In genomic region chr3:17741621-17742091, GRCh38 we compare ENCODE assay signal across 8 cellular contexts. TPM values are rescaled to one million over a fixed set of nuclear protein-coding genes. Genes with fewer than 3 reads are reported as not detected.
DNase-seq lines count a peak whose midpoint lies in the region; ATAC-seq, FAIRE-seq and TF ChIP-seq lines count a peak whose summit lies in the region.

No MANE protein-coding gene starts in this region.

- H3K56ac ChIP-seq in H1 (replicated peaks; ENCODE audit: insufficient read length, low read depth, low read length), result peak overlapping the region; percentile 85

- H3K14ac ChIP-seq in H1 (ENCODE audit: insufficient read length), result no peak overlapping the region

- H3K4me3 ChIP-seq in H1 (ENCODE audit: extremely low read depth in 1 of 4, insufficient read depth in 2 of 4, low read depth in 3 of 4, low read length in 4 of 4) (peak overlapping the region; percentile 57 to 90 (median 62)), neuron (ENCODE audit: low read length) (peak overlapping the region; percentile 85)

- TF ChIP-seq CTCF in H1 (IDR thresholded peaks at IDR 0.05; ENCODE audit: control extremely low read depth in 1 of 3, insufficient read depth in 1 of 3, low read depth in 1 of 3, low read length in 3 of 3) (no peak), omental fat pad (IDR thresholded peaks at IDR 0.05) (no peak)

- H3K4me2 ChIP-seq in H1 (ENCODE audit: insufficient read depth in 1 of 2, low read depth in 2 of 2, low read length in 2 of 2), result peak overlapping the region; percentile 83 to 92

- CTCF ChIA-PET in H1 (lab: Charles Lee; ENCODE audit: partially characterized antibody), result no interaction called here

- peaks cover 38% of the 10 kb centered on the region for H3K4me1 Mint-ChIP-seq in T-helper 2 cell treated with Interferon-gamma antibody and Interleukin-4, amounts not matched to agents 5 μg/mL and 100 μg/mL, for 36 hours (ENCODE audit: low read depth)

- peak overlapping the region; percentile 97 for H4K5ac ChIP-seq in H1 (ENCODE audit: insufficient read length, low read depth, low read length)

- no peak for FAIRE-seq in H1 (lab: Jason Lieb, UNC)

- H3K36me3 Mint-ChIP-seq in T-helper 2 cell treated with Interferon-gamma antibody and Interleukin-4, amounts not matched to agents 5 μg/mL and 100 μg/mL, for 36 hours (ENCODE audit: low read depth), result peaks cover 12% of the 10 kb centered on the region

- H3K27me3 ChIP-seq in H1 (replicated peaks in 1 of 4; ENCODE audit: control insufficient read depth in 3 of 4, extremely low read depth in 1 of 4, insufficient read depth in 3 of 4, low read length in 3 of 4) (no peaks in the 10 kb centered on the region), neuron (ENCODE audit: insufficient read depth, low read length) (no peaks in the 10 kb centered on the region)

- H2BK20ac ChIP-seq in H1 (ENCODE audit: low read length), result no peak overlapping the region

- TF ChIP-seq RAD21 in H1 (IDR thresholded peaks at IDR 0.05 in 1 of 2, conservative IDR thresholded peaks at IDR 0.05 in 1 of 2; ENCODE audit: low read depth in 2 of 2, low read length in 2 of 2), result no peak

- no peak for DNase-seq in T-helper 2 cell treated with Interferon-gamma antibody and Interleukin-4, amounts not matched to agents 5 μg/mL and 100 μg/mL, for 36 hours (ENCODE audit: low spot score)
- no peak for DNase-seq in T-helper 2 cell
- peak; percentile 88 for DNase-seq in RPMI7951 (ENCODE audit: low read depth)
- DNase-seq in H1 (ENCODE audit: low read depth in 1 of 2, low spot score in 2 of 2), result no peak
- DNase-seq in GM19238 (ENCODE audit: insufficient read length, low spot score), result no peak
- DNase-seq in posterior cingulate gyrus, result no peak
- no peak for DNase-seq in omental fat pad (ENCODE audit: low spot score)

- peak overlapping the region; percentile 65 to 94 (median 90) for H3K9ac ChIP-seq in H1 (replicated peaks in 1 of 4; ENCODE audit: extremely low read depth in 1 of 4, low read depth in 3 of 4, low read length in 3 of 4)

- no peaks in the 10 kb centered on the region; the same call in 1 of the 2 replicates for H3K79me1 ChIP-seq in H1 (ENCODE audit: low read depth, low read length)

- no peak overlapping the region for H3K23ac ChIP-seq in H1 (ENCODE audit: insufficient read length)

- intact Hi-C loops in posterior cingulate gyrus (cut with DNase I), result loop anchor here (2.0 to 5.0 kb wide), 2 partner anchors 94 to 99 kb away; no protein-coding TSS in a partner anchor

- H3K4me3 Mint-ChIP-seq in T-helper 2 cell treated with Interferon-gamma antibody and Interleukin-4, amounts not matched to agents 5 μg/mL and 100 μg/mL, for 36 hours, result peak overlapping the region; percentile 93

- 13% methylated on average over 16 of the region's 17 CpGs; no CpG with 5 or more reads in 1 of the 2 experiments for WGBS in H1 (ENCODE audit: extremely low coverage in 1 of 2, insufficient coverage in 1 of 2, insufficient read length in 1 of 2, insufficient replicate concordance in 2 of 2, low coverage in 1 of 2, low lambda C conversion rate in 2 of 2, missing lambda C conversion rate in 1 of 2), 2 experiments

- no peak for TF ChIP-seq POLR2A in H1 (IDR thresholded peaks at IDR 0.05; ENCODE audit: control extremely low read depth in 1 of 2, low read depth in 2 of 2, low read length in 2 of 2)

- POLR2A ChIA-PET in H1 (lab: Charles Lee; ENCODE audit: partially characterized antibody), result interaction anchor here (1.1 to 1.8 kb wide), 3 partner anchors 10 to 83 kb away, joined by 3 to 6 read pairs (median 4); no protein-coding TSS in a partner anchor

- peak overlapping the region; percentile 88 for H3K27ac Mint-ChIP-seq in T-helper 2 cell treated with Interferon-gamma antibody and Interleukin-4, amounts not matched to agents 5 μg/mL and 100 μg/mL, for 36 hours

- peak overlapping the region; percentile 97 for H3K18ac ChIP-seq in H1 (ENCODE audit: extremely low read depth, low read length)

- H2AFZ ChIP-seq in H1 (ENCODE audit: low read length) (peak overlapping the region; percentile 82), neuron (ENCODE audit: low read depth, low read length) (peak overlapping the region; percentile 88)

- H2BK15ac ChIP-seq in H1 (ENCODE audit: low read length), result no peak overlapping the region

- ATAC-seq in omental fat pad (ENCODE audit: low FRiP score), result no peak

- H4K91ac ChIP-seq in H1 (replicated peaks; ENCODE audit: insufficient read length, low read length), result peak overlapping the region; percentile 87

- H3K9me3 ChIP-seq in H1 (ENCODE audit: insufficient read depth in 2 of 2, low read depth in 1 of 2, low read length in 1 of 2) (no peaks in the 10 kb centered on the region), neuron (ENCODE audit: low read length) (no peaks in the 10 kb centered on the region)

- no peaks in the 10 kb centered on the region for H3K9me3 Mint-ChIP-seq in T-helper 2 cell treated with Interferon-gamma antibody and Interleukin-4, amounts not matched to agents 5 μg/mL and 100 μg/mL, for 36 hours

- H3K4ac ChIP-seq in H1 (replicated peaks; ENCODE audit: insufficient read length, low read depth, low read length), result no peak overlapping the region

- H3K36me3 ChIP-seq in H1 (ENCODE audit: control insufficient read depth in 2 of 4, insufficient read depth in 4 of 4, low read length in 3 of 4) (no peaks in the 10 kb centered on the region), neuron (ENCODE audit: insufficient read depth, low read length) (no peaks in the 10 kb centered on the region)

- H3K4me1 ChIP-seq in H1 (replicated peaks in 1 of 4; ENCODE audit: control insufficient read depth in 3 of 4, insufficient read depth in 4 of 4, low read length in 3 of 4), result peaks cover 2 to 8% (median 5%) of the 10 kb centered on the region in 4 experiments; a peak in 3 of 7 replicates
- H3K4me1 ChIP-seq in neuron (ENCODE audit: insufficient read depth, low read length), result peaks cover 19% of the 10 kb centered on the region

- H3K79me2 ChIP-seq in H1 (ENCODE audit: control insufficient read depth in 1 of 2, insufficient read depth in 2 of 2, low read length in 2 of 2), result peaks cover 0 to 37% of the 10 kb centered on the region in 2 experiments; a peak in 2 of 4 replicates

- no peak overlapping the region for H2AK5ac ChIP-seq in H1 (ENCODE audit: low read depth, low read length)

- peak overlapping the region; percentile 94 for H3K27ac ChIP-seq in H1 (ENCODE audit: low read depth, low read length)

- H3K23me2 ChIP-seq in H1 (ENCODE audit: low read depth, low read length), result peaks cover 3% of the 10 kb centered on the region

- no peak for TF ChIP-seq EP300 in H1 (IDR thresholded peaks at IDR 0.05; ENCODE audit: borderline replicate concordance in 1 of 2, low read depth in 2 of 2, low read length in 2 of 2)

- H3K27me3 Mint-ChIP-seq in T-helper 2 cell treated with Interferon-gamma antibody and Interleukin-4, amounts not matched to agents 5 μg/mL and 100 μg/mL, for 36 hours (ENCODE audit: low read depth), result no peaks in the 10 kb centered on the region

- peak overlapping the region; percentile 97 for H2BK5ac ChIP-seq in H1 (ENCODE audit: low read depth, low read length)

- peak overlapping the region; percentile 94 for H4K8ac ChIP-seq in H1 (ENCODE audit: extremely low read depth, insufficient read depth, low read length)

- H2BK120ac ChIP-seq in H1 (replicated peaks; ENCODE audit: low read depth, low read length), result no peak overlapping the region

- H4K20me1 ChIP-seq in H1 (replicated peaks in 1 of 2; ENCODE audit: control insufficient read depth in 1 of 2, insufficient read depth in 2 of 2, low read length in 2 of 2), result no peaks in the 10 kb centered on the region

- peak overlapping the region; percentile 27; the same call in 1 of the 2 replicates for H2BK12ac ChIP-seq in H1 (ENCODE audit: low read depth, low read length)

TF ChIP-seq in H1, 55 proteins besides CTCF, POLR2A, EP300 and RAD21:
- TF ChIP-seq ZNF274 (IDR thresholded peaks at IDR 0.05; ENCODE audit: borderline replicate concordance, extremely low read depth, low read length), result no peak
- TF ChIP-seq KDM1A (IDR thresholded peaks at IDR 0.05; ENCODE audit: borderline replicate concordance, low read length), result no peak
- no peak for TF ChIP-seq EZH2 (IDR thresholded peaks at IDR 0.05; ENCODE audit: low read depth, low read length, severe bottlenecking)
- no peak for TF ChIP-seq BRCA1 (IDR thresholded peaks at IDR 0.05; ENCODE audit: low read depth, low read length)
- TF ChIP-seq KDM4A (IDR thresholded peaks at IDR 0.05; ENCODE audit: low read depth, low read length, severe bottlenecking), result no peak

RNA-seq across cellular contexts. Expression of gene TBC1D5, which starts 0.8 kb away (rescaled TPM):
- 78.2 and 83.3 TPM in 2 replicates for total RNA-seq in RPMI7951 (2014; rRNA removed; shearing (Covaris generic))
- total RNA-seq in H1 (2021; fragmentation: NEBNext Ultra II Directional; extraction: Animal tissue kit (Norgen Biotek cat#: 25700)), result 22.9 and 24.2 TPM in 2 replicates
- 11.0 TPM in 2 replicates for polyA plus RNA-seq in H1 (2011; rRNA removed)
- polyA plus RNA-seq in H1 (2011; cell fraction: cytosol; rRNA removed), result 9.2 TPM
- 10.2 TPM for polyA plus RNA-seq in H1 (2011; cell fraction: nucleus; rRNA removed)
- polyA plus RNA-seq in H1 (2012, experiment 1 of 2), result 8.9 to 13.1 TPM (median 11.9 TPM) in 4 replicates
- polyA plus RNA-seq in H1 (2012, experiment 2 of 2), result 1.3 TPM
- 16.5 TPM for polyA plus RNA-seq in H1 (2013, experiment 1 of 2)
- 16.8 TPM for polyA plus RNA-seq in H1 (2013, experiment 2 of 2)
- polyA minus RNA-seq in H1 (2011; rRNA and poly(A)+ RNA removed), result 32.1 and 33.0 TPM in 2 replicates
- polyA minus RNA-seq in H1 (2011; cell fraction: cytosol; rRNA and poly(A)+ RNA removed), result 19.4 TPM
- polyA minus RNA-seq in H1 (2011; cell fraction: nucleus; rRNA and poly(A)+ RNA removed), result 35.9 TPM
- total RNA-seq in omental fat pad, result 10 to 100 TPM; 56.8 to 92.5 (median 74.8) TPM
